Comparison of ENCODE assay signal across 19 cellular contexts in the genomic region with DNA sequence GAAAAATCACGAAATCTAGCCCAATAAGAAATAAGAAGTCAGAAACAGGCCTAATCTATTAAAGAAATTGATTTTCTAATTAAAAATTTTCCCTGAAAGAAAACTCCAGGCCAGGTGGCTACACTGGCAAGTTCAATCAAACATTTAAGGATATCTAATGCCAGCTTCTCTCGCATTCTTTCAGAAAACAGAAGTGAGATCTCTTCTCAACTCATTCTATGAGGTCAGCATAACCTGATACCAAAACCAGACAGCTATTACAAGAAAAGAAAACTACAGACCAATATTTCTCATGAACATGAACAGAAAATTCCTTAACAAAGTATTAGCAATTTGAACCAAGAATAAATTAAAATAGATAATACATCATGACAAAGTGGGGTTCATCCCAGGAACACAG.
DNase-seq lines count a peak whose midpoint lies in the region; ATAC-seq, FAIRE-seq and TF ChIP-seq lines count a peak whose summit lies in the region.
"Had no signal": no experiment of that assay in that cellular context is flagged by ENCODE, and none has a peak within 500 bp of the region (broad histone marks: within the 10 kb centered on the region; RNA-seq: fewer than 3 reads in every experiment).

No MANE protein-coding gene starts in this region.

- H3K4me3 ChIP-seq in KMS-11 (IDR thresholded peaks at IDR 0.05; ENCODE audit: insufficient read depth, low read depth, low read length) (no peak overlapping the region), brain microvascular endothelial cell (ENCODE audit: low read depth, low read length) (no peak overlapping the region)
- H3K4me3 ChIP-seq: GM23248 had no signal

- H3K4me2 ChIP-seq in KMS-11, result peak overlapping the region; percentile 14; the same call in 1 of the 2 replicates

- FAIRE-seq in endometrium (lab: Jason Lieb, UNC), result peak; percentile 50
- FAIRE-seq: GM12892, H54 had no signal

- ATAC-seq in GM18498 (IDR thresholded peaks at IDR 0.05; ENCODE audit: unreplicated experiment) (peak; percentile 69), GM21367 (IDR thresholded peaks at IDR 0.05; ENCODE audit: unreplicated experiment) (peak; percentile 44)
- ATAC-seq: HCT116 had no signal

- H2AFZ ChIP-seq in KMS-11 (ENCODE audit: low read depth), result no peak overlapping the region
- H2AFZ ChIP-seq: GM23248 had no signal

- no peak overlapping the region for H3K27ac ChIP-seq in KMS-11
- no peak overlapping the region for H3K27ac ChIP-seq in brain microvascular endothelial cell
- H3K27ac ChIP-seq: GM23248 had no signal

- no peak for DNase-seq in activated gamma-delta T cell treated with Interleukin-2 at 50 U/mL for 16 hours
- DNase-seq in brain microvascular endothelial cell, result no peak
- no peak for DNase-seq in stimulated activated CD4-positive, alpha-beta T cell treated with anti-CD3 and anti-CD28 coated beads, Interleukin-4, amount 100 ng/mL, for 4 hours
- no peak for DNase-seq in iPS-NIHi7 (ENCODE audit: extremely low spot score)
- DNase-seq: ACHN; C1 segment of cervical spinal cord; Calu3; CD4-positive, alpha-beta T cell; DMS 273 treated with DMSO at 0.1 percent for 48 hours; GM23248; IMR-90; KBM-7 had no signal

- in situ Hi-C loops in brain microvascular endothelial cell (cut with HindIII; ENCODE audit: low pct_ligation_motif_present, low sequenced_read_pairs), result no loop called here

- H3K4me1 ChIP-seq in KMS-11 (ENCODE audit: low read depth, poor library complexity, severe bottlenecking), result peaks cover 11% of the 10 kb centered on the region

- no peak overlapping the region for H3K9ac ChIP-seq in KMS-11
- H3K9ac ChIP-seq: GM23248 had no signal

- H3K79me2 ChIP-seq in KMS-11 (ENCODE audit: insufficient read depth, low read depth), result no peaks in the 10 kb centered on the region

- no peaks in the 10 kb centered on the region for H3K27me3 ChIP-seq in KMS-11 (ENCODE audit: insufficient read depth, low read depth)
- H3K27me3 ChIP-seq in brain microvascular endothelial cell (replicated peaks), result no peaks in the 10 kb centered on the region

- TF ChIP-seq CTCF in KMS-11 (conservative IDR thresholded peaks at IDR 0.05; ENCODE audit: low read depth, low read length) (no peak), brain microvascular endothelial cell (IDR thresholded peaks at IDR 0.05; ENCODE audit: low read depth, low read length, missing control alignments) (no peak)

- no peaks in the 10 kb centered on the region for H3K36me3 ChIP-seq in KMS-11 (ENCODE audit: insufficient read depth)
- no peaks in the 10 kb centered on the region for H3K36me3 ChIP-seq in brain microvascular endothelial cell (replicated peaks)

- H4K20me1 ChIP-seq in KMS-11 (ENCODE audit: insufficient read depth), result no peaks in the 10 kb centered on the region
